Comparison of ENCODE assay signal across 28 cellular contexts in genomic region chrX:110791206-110791605, GRCh38. TPM values are rescaled to one million over a fixed set of nuclear protein-coding genes. Genes with fewer than 3 reads are reported as not detected.
DNase-seq lines count a peak whose midpoint lies in the region; ATAC-seq and TF ChIP-seq lines count a peak whose summit lies in the region.
"Had no signal": no experiment of that assay in that cellular context is flagged by ENCODE, and none has a peak within 500 bp of the region (broad histone marks: within the 10 kb centered on the region; RNA-seq: fewer than 3 reads in every experiment).

No MANE protein-coding gene starts in this region.

- DNase-seq in NCI-H748 (lab: John Stamatoyannopoulos, UW; ENCODE audit: unreplicated experiment) (peak; percentile 35), NCI-H748 treated with DMSO at 0.1 percent for 48 hours (lab: John Stamatoyannopoulos, UW) (no peak), M059J (ENCODE audit: low read depth) (peak; percentile 15), astrocyte of the hippocampus (ENCODE audit: low read depth, low spot score) (peak; percentile 29), retina (peak; percentile 44), Calu3 (no peak)
- DNase-seq in stimulated activated CD8-positive, alpha-beta memory T cell treated with anti-CD3 and anti-CD28 coated beads, Interleukin-4, amount 100 ng/mL, for 48 hours, result no peak
- DNase-seq: CD4-positive, alpha-beta T cell; COR-L47; EL; GDM1; Karpas-422; MV-4-11; NCI-H1105; NCI-H1694; NCI-H2029 treated with DMSO at 0.1 percent for 48 hours; NCI-H2171; NCI-H226; NCI-H510A; NCI-H774; OCI-M1; Peyer's patch; SHP77 treated with DMSO at 0.1 percent for 48 hours; SW 1271 had no signal

- H3K36me3 Mint-ChIP-seq in Calu3 (ENCODE audit: insufficient read depth, unreplicated experiment), result no peaks in the 10 kb centered on the region
- H3K36me3 Mint-ChIP-seq: IgD-negative memory B cell had no signal

- CTCF ChIA-PET in Calu3 (lab: Charles Lee), result no interaction called here

- TF ChIP-seq CTCF in Calu3 (IDR thresholded peaks at IDR 0.05; ENCODE audit: unreplicated experiment), result no peak

- H3K9me3 Mint-ChIP-seq in Calu3 (ENCODE audit: low read depth, unreplicated experiment), result no peaks in the 10 kb centered on the region
- H3K9me3 Mint-ChIP-seq: CD4-positive, alpha-beta T cell; IgD-negative memory B cell; T-helper 1 cell treated with Interleukin-12 subunit alpha and Interleukin-12 subunit beta and Interleukin-4 antibody, amounts not matched to agents 30 μg/mL and 1 μg/mL, for 36 hours had no signal

- no peak overlapping the region for H3K27ac Mint-ChIP-seq in Calu3 (ENCODE audit: unreplicated experiment)
- H3K27ac Mint-ChIP-seq: CD4-positive, alpha-beta T cell; IgD-negative memory B cell; T-helper 1 cell treated with Interleukin-12 subunit alpha and Interleukin-12 subunit beta and Interleukin-4 antibody, amounts not matched to agents 30 μg/mL and 1 μg/mL, for 36 hours had no signal

- BruUV-seq in Calu3 (replicated peaks; lab: Mats Ljungman, UMichigan), result no TSS peak

- no peak overlapping the region for H3K4me3 Mint-ChIP-seq in Calu3 (ENCODE audit: low read depth, unreplicated experiment)
- H3K4me3 Mint-ChIP-seq: CD4-positive, alpha-beta T cell; IgD-negative memory B cell; T-helper 1 cell treated with Interleukin-12 subunit alpha and Interleukin-12 subunit beta and Interleukin-4 antibody, amounts not matched to agents 30 μg/mL and 1 μg/mL, for 36 hours had no signal

- H3K27me3 Mint-ChIP-seq in Calu3 (ENCODE audit: unreplicated experiment), result peaks cover 28% of the 10 kb centered on the region

- no peaks in the 10 kb centered on the region for H3K4me1 Mint-ChIP-seq in Calu3 (ENCODE audit: low read depth, unreplicated experiment)
- H3K4me1 Mint-ChIP-seq: IgD-negative memory B cell had no signal

- no peak for ATAC-seq in GM21786 (IDR thresholded peaks at IDR 0.05; ENCODE audit: unreplicated experiment)

- intact Hi-C loops in Calu3 (cut with micrococcal nuclease; ENCODE audit: unreplicated experiment), result no loop called here

RNA-seq across cellular contexts. Expression of gene CHRDL1, which starts 4.4 kb away (rescaled TPM):
- 177 and 249 TPM in 2 replicates for total RNA-seq in M059J (2014; rRNA removed; shearing (Covaris generic))
- not detected in 2 replicates for total RNA-seq in Calu3 (2022)
- total RNA-seq: A172; CD4-positive, alpha-beta T cell had no signal

Comparison
In these comparisons a context has a peak if more than half of its experiments do, and no peak if none do; other contexts are left out.
1. DNase-seq: peak in NCI-H748 (single experiment), M059J (single experiment), astrocyte of the hippocampus (single experiment) and retina (single experiment); none in NCI-H748 treated with DMSO at 0.1 percent for 48 hours (single experiment), Calu3 (single experiment) and stimulated activated CD8-positive, alpha-beta memory T cell treated with anti-CD3 and anti-CD28 coated beads, Interleukin-4, amount 100 ng/mL, for 48 hours (single experiment).
2. RNA of gene CHRDL1, which starts 4.4 kb away (total RNA-seq): 177 to 249 TPM in M059J; not detected in Calu3; every median in the first group is over 100 times any median in the second.